ENCODE assay signal across 13 cellular contexts in the genomic region with DNA sequence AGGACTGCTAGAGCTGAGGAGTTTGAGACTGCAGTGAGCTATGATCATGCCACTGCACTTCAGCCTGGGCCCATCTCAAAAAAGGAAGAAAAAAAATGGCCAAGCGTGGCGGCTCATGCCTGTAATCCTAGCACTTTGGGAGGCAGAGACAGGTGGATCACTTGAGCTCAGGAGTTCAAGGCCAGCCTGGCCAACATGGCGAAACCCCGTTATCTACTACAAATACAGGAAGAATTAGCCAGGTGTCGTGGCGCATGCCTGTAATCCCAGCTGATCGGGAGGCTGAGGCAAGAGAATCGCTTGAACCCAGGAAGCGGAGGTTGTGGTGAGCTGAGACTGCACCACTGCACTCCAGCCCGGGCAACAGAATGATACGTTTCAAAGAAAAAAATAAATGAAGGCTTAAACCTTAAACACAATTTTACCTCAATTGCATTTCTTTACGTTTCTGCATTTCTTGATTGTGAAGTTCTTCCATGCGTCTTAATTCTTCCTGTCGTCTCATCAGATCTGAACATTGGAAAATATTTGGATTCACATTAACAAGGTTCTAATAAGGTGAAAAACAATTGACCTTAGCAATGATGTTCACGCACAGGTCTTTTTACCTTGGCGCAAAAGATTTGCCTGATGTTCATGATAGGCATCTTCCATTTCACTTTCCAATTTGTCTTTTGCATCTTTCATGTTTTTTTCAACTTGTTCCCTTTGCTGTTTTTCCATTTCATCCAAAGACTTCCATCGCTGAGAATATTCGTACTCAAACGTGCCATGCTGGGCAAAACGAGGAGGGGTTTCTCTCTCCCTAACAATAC. TPM values are rescaled to one million over a fixed set of nuclear protein-coding genes. Genes with fewer than 3 reads are reported as not detected.
A peak's percentile ranks its signal among the peaks of the same experiment; 100 is the strongest.
DNase-seq lines count a peak whose midpoint lies in the region; ATAC-seq and TF ChIP-seq lines count a peak whose summit lies in the region.
"Had no signal": no experiment of that assay in that cellular context is flagged by ENCODE, and none has a peak within 500 bp of the region (broad histone marks: within the 10 kb centered on the region; RNA-seq: fewer than 3 reads in every experiment).

No MANE protein-coding gene starts in this region.

- intact Hi-C loops in Panc1 (cut with micrococcal nuclease; ENCODE audit: unreplicated experiment), result no loop called here

- H3K27me3 ChIP-seq in Panc1 (ENCODE audit: control insufficient read depth, insufficient read depth, low read length) (no peaks in the 10 kb centered on the region), endocrine pancreas (ENCODE audit: control insufficient read depth, insufficient read depth, low read length) (no peaks in the 10 kb centered on the region)

- POLR2A ChIA-PET in Panc1 (lab: Charles Lee), result no interaction called here

- H3K27me3 Mint-ChIP-seq in T-helper 1 cell treated with Interleukin-12 subunit alpha and Interleukin-12 subunit beta and Interleukin-4 antibody, amounts not matched to agents 30 μg/mL and 1 μg/mL, for 36 hours (ENCODE audit: low read depth), result no peaks in the 10 kb centered on the region
- no peaks in the 10 kb centered on the region for H3K27me3 Mint-ChIP-seq in progenitor cell of endocrine pancreas

- H3K9ac ChIP-seq in endocrine pancreas (ENCODE audit: control insufficient read depth, insufficient read depth, low read length), result peak overlapping the region; percentile 7

- peaks cover 65% of the 10 kb centered on the region for H3K4me1 Mint-ChIP-seq in T-helper 1 cell treated with Interleukin-12 subunit alpha and Interleukin-12 subunit beta and Interleukin-4 antibody, amounts not matched to agents 30 μg/mL and 1 μg/mL, for 36 hours (ENCODE audit: low read depth)
- peaks cover 63% of the 10 kb centered on the region for H3K4me1 Mint-ChIP-seq in progenitor cell of endocrine pancreas (ENCODE audit: low read depth)

- H3K27ac ChIP-seq in Panc1 (ENCODE audit: low read length) (0 out of 2 replicates have a peak overlapping the region, but pooled peaks have one; percentile 10), substantia nigra (ENCODE audit: low read depth, low read length, poor library complexity, severe bottlenecking) (no peak overlapping the region)

- H3K9me3 ChIP-seq in Panc1 (ENCODE audit: control insufficient read depth, insufficient read depth, low read depth, low read length) (no peaks in the 10 kb centered on the region), endocrine pancreas (ENCODE audit: control insufficient read depth, low read length) (no peaks in the 10 kb centered on the region)

- DNase-seq in T-helper 1 cell (no peak), Panc1 (ENCODE audit: low read depth, low spot score) (no peak), progenitor cell of endocrine pancreas (ENCODE audit: low spot score, unreplicated experiment) (no peak), substantia nigra (lab: John Stamatoyannopoulos, UW) (no peak), LoVo (ENCODE audit: low spot score) (no peak)
- DNase-seq: 8988T; EL; HCEC 1CT; NCI-H774; stimulated activated naive CD4-positive, alpha-beta T cell treated with Interleukin-2 at 50 U/mL for 16 hours had no signal

- CTCF ChIA-PET in Panc1 (lab: Charles Lee), result no interaction called here

- H3K36me3 ChIP-seq in Panc1 (ENCODE audit: control insufficient read depth, insufficient read depth, low read length) (peaks cover 77% of the 10 kb centered on the region), endocrine pancreas (ENCODE audit: control insufficient read depth, insufficient read depth, low read length) (peaks cover 16% of the 10 kb centered on the region)

- H3K4me3 Mint-ChIP-seq in T-helper 1 cell treated with Interleukin-12 subunit alpha and Interleukin-12 subunit beta and Interleukin-4 antibody, amounts not matched to agents 30 μg/mL and 1 μg/mL, for 36 hours, result peak overlapping the region; percentile 97
- H3K4me3 Mint-ChIP-seq in progenitor cell of endocrine pancreas (ENCODE audit: low read depth), result peak overlapping the region; percentile 89

- H3K36me3 Mint-ChIP-seq in T-helper 1 cell treated with Interleukin-12 subunit alpha and Interleukin-12 subunit beta and Interleukin-4 antibody, amounts not matched to agents 30 μg/mL and 1 μg/mL, for 36 hours (ENCODE audit: low read depth), result peaks cover 70% of the 10 kb centered on the region
- peaks cover 72% of the 10 kb centered on the region for H3K36me3 Mint-ChIP-seq in progenitor cell of endocrine pancreas (ENCODE audit: insufficient read depth)

- no peak for ATAC-seq in Panc1
- ATAC-seq in GM19463 (IDR thresholded peaks at IDR 0.05; ENCODE audit: unreplicated experiment), result no peak

- TF ChIP-seq CTCF in Panc1 (IDR thresholded peaks at IDR 0.05), result no peak
- no peak for TF ChIP-seq CTCF in progenitor cell of endocrine pancreas (IDR thresholded peaks at IDR 0.05; ENCODE audit: unreplicated experiment)

- H3K4me3 ChIP-seq in Panc1 (ENCODE audit: low read depth in 2 of 2, low read length in 2 of 2) (peak overlapping the region; percentile 84 to 86; a peak in 3 of 4 replicates), endocrine pancreas (ENCODE audit: control insufficient read depth, insufficient read depth, low read length) (peak overlapping the region; percentile 24)

- H3K4me1 ChIP-seq in Panc1 (ENCODE audit: control insufficient read depth, insufficient read depth, low read length), result peaks cover 29% of the 10 kb centered on the region
- H3K4me1 ChIP-seq in endocrine pancreas (ENCODE audit: control insufficient read depth, insufficient read depth, low read length), result peaks cover 33% of the 10 kb centered on the region

- no peaks in the 10 kb centered on the region for H3K9me3 Mint-ChIP-seq in T-helper 1 cell treated with Interleukin-12 subunit alpha and Interleukin-12 subunit beta and Interleukin-4 antibody, amounts not matched to agents 30 μg/mL and 1 μg/mL, for 36 hours
- H3K9me3 Mint-ChIP-seq in progenitor cell of endocrine pancreas (ENCODE audit: low read depth), result no peaks in the 10 kb centered on the region

- BruUV-seq in Panc1 (replicated peaks; lab: Mats Ljungman, UMichigan), result no TSS peak

- peak overlapping the region; percentile 42 for H3K27ac Mint-ChIP-seq in T-helper 1 cell treated with Interleukin-12 subunit alpha and Interleukin-12 subunit beta and Interleukin-4 antibody, amounts not matched to agents 30 μg/mL and 1 μg/mL, for 36 hours
- H3K27ac Mint-ChIP-seq in progenitor cell of endocrine pancreas, result peak overlapping the region; percentile 93

- in situ Hi-C loops in Panc1 (cut with HindIII; ENCODE audit: low pct_unique_long_range_greater_than_20kb, low sequenced_read_pairs), result no loop called here

RNA-seq across cellular contexts. Expression of gene SFPQ, which starts 4.2 kb away (rescaled TPM):
- total RNA-seq in Panc1 (2021; ENCODE audit: unreplicated experiment) (266 TPM), progenitor cell of endocrine pancreas (651 and 653 TPM in 2 replicates)
- 210 TPM for polyA plus RNA-seq in Panc1 (2012; ENCODE audit: insufficient read length)
